10 cellular contexts compared by ENCODE assay signal in the genomic region with DNA sequence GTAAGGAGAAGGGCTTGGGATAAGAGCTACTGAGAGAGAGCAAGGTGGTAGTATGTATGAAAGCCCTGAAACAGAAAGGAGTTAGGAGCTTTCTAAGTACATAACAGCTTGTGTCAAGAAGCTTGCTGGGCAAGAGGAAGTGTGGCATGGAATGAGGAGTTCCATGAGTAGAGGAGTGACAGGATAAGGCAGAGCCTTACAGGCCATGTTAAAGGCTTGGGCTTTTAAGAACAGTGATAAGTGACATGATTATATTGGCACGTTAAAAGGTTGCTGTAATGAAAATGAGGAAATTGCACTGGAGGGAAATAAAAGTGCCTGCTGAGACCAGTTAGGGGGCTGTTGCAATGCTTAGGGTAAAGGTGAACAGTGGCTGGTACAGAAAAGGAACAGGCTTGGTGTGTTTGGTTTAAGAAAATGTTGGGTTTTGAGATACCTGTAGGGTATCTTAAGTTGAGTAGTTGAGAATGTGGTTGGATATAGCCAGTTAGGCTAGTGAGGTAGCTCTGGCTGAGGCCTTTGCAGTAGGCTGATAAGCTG. TPM values are rescaled to one million over a fixed set of nuclear protein-coding genes. Genes with fewer than 3 reads are reported as not detected.
A peak's percentile ranks its signal among the peaks of the same experiment; 100 is the strongest.
DNase-seq lines count a peak whose midpoint lies in the region; ATAC-seq and TF ChIP-seq lines count a peak whose summit lies in the region.
"Had no signal": no experiment of that assay in that cellular context is flagged by ENCODE, and none has a peak within 500 bp of the region (broad histone marks: within the 10 kb centered on the region; RNA-seq: fewer than 3 reads in every experiment).

No MANE protein-coding gene starts in this region.

- H3K4me3 Mint-ChIP-seq in naive B cell, result peak overlapping the region in 6 of 8 donors; percentile 3 to 77 (median 38)
- H3K4me3 Mint-ChIP-seq: stimulated activated effector memory CD8-positive, alpha-beta T cell treated with anti-CD3 and anti-CD28 coated beads, Interleukin-12 subunit alpha, Interleukin-12 subunit beta, amount 100 ng/mL, for 72 hours had no signal

- H3K27ac ChIP-seq in coronary artery (peak overlapping the region; percentile 4 to 26), caudate nucleus (ENCODE audit: low read depth, low read length) (no peak overlapping the region)

- ATAC-seq in HG03354 (IDR thresholded peaks at IDR 0.05; ENCODE audit: poor library complexity, severe bottlenecking, unreplicated experiment) (peak; percentile 57), naive B cell (ENCODE audit: low read depth in 2 of 2) (peak; percentile 65 to 69), GM19035 (IDR thresholded peaks at IDR 0.05; ENCODE audit: unreplicated experiment) (no peak)
- ATAC-seq: stimulated activated effector memory CD8-positive, alpha-beta T cell treated with anti-CD3 and anti-CD28 coated beads, Interleukin-12 subunit alpha, Interleukin-12 subunit beta, amount 100 ng/mL, for 72 hours had no signal

- H3K27ac Mint-ChIP-seq in naive B cell, result peak overlapping the region; percentile 25 to 95 (median 74)
- H3K27ac Mint-ChIP-seq: stimulated activated effector memory CD8-positive, alpha-beta T cell treated with anti-CD3 and anti-CD28 coated beads, Interleukin-12 subunit alpha, Interleukin-12 subunit beta, amount 100 ng/mL, for 72 hours had no signal

- DNase-seq in EH (ENCODE audit: low read depth) (peak; percentile 9), coronary artery (ENCODE audit: low spot score) (no peak), naive B cell (no peak), GM10248 (ENCODE audit: extremely low spot score) (no peak), caudate nucleus (lab: John Stamatoyannopoulos, UW) (no peak)
- DNase-seq in stimulated activated CD8-positive, alpha-beta memory T cell treated with anti-CD3 and anti-CD28 coated beads, Interleukin-4, amount 100 ng/mL, for 48 hours, result no peak
- DNase-seq: activated T-cell treated with anti-CD3 and anti-CD28 coated beads for 4 hours had no signal

- H3K36me3 Mint-ChIP-seq in naive B cell, result no peaks in the 10 kb centered on the region
- H3K36me3 Mint-ChIP-seq: stimulated activated effector memory CD8-positive, alpha-beta T cell treated with anti-CD3 and anti-CD28 coated beads, Interleukin-12 subunit alpha, Interleukin-12 subunit beta, amount 100 ng/mL, for 72 hours had no signal

- H3K9me3 Mint-ChIP-seq in naive B cell, result no peaks in the 10 kb centered on the region
- H3K9me3 Mint-ChIP-seq: stimulated activated effector memory CD8-positive, alpha-beta T cell treated with anti-CD3 and anti-CD28 coated beads, Interleukin-12 subunit alpha, Interleukin-12 subunit beta, amount 100 ng/mL, for 72 hours had no signal

- TF ChIP-seq CTCF in coronary artery (IDR thresholded peaks at IDR 0.05) (no peak), GM10248 (IDR thresholded peaks at IDR 0.05; ENCODE audit: control extremely low read depth, extremely low read depth, low read depth, missing control alignments) (no peak)

- POLR2A ChIA-PET in GM10248 (lab: Yijun Ruan, JAX), result interaction anchor here (1.0 kb wide), 1 partner anchor 48 kb away, joined by 4 read pairs; no protein-coding TSS in a partner anchor

- H3K4me1 Mint-ChIP-seq in naive B cell, result peaks cover 51 to 75% (median 70%) of the 10 kb centered on the region in 3 donors

- H3K27me3 Mint-ChIP-seq in naive B cell, result no peaks in the 10 kb centered on the region

- CTCF ChIA-PET in GM10248 (lab: Yijun Ruan, JAX), result interaction anchor here (0.9 to 2.1 kb wide), 5 partner anchors 8 to 89 kb away, joined by 3 to 6 read pairs (median 4); no protein-coding TSS in a partner anchor

- no peak overlapping the region for H3K4me3 ChIP-seq in coronary artery

RNA-seq across cellular contexts. Expression of a gene that starts 49.0 kb away (rescaled TPM):
- 10 to 100 TPM; 27.1 to 56.6 (median 40.9) TPM for polyA plus RNA-seq in naive B cell (ENCODE audit: low read depth in 6 of 6)
